ENCODE assay signal across 1 cellular context in genomic region chr19:16566161-16566560, GRCh38.
TF ChIP-seq lines count a peak whose summit lies in the region.

No MANE protein-coding gene starts in this region.

TF ChIP-seq in GM23338, 12 proteins besides CTCF, POLR2A, EP300 and RAD21 (continued from another document):
- TF ChIP-seq REST (IDR thresholded peaks at IDR 0.05; ENCODE audit: unreplicated experiment) (no peak), ZNF331 (CRISPR knock-in tag; IDR thresholded peaks at IDR 0.05; ENCODE audit: low read depth) (no peak), EZH2 (IDR thresholded peaks at IDR 0.05; ENCODE audit: low read depth, unreplicated experiment) (no peak)
TF ChIP-seq in GM23338: peak in this region for 0.
